In the genomic region with DNA sequence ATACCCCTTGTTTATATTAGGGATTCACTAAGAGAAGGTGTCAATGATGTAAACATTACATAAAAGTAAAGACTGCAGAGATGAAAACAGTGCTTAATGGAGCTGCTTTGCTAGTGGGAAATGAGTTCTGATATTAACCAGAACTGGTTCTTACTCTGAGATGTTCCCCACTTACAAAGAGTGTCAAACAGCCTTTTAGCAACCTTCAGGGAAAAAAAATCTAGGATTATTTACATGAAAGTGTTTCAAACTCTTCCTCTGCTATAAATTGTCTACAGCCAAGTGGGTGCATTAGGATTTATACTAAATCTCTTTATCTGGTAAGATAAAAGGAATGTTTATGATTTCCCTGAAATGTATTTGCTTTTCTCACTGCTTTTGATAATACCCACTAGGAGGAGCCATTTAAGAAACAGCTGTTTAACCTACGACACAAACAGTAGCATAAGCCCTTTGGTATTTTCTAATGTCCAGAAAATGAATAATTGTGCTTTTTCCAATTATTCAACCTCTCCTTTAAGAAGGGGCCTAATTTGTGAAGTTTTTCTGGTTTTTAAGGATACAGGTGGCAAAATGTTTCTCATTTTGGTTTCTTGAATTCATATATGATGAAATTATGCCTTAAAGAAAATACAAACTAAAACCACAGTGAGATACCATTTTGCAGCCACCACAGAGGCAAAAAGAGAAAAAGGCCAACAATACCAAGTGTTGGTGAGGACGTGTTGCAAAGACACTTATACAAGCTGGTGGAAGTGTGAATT, we compare ENCODE assay signal across 11 cellular contexts.
DNase-seq lines count a peak whose midpoint lies in the region; ATAC-seq, FAIRE-seq and TF ChIP-seq lines count a peak whose summit lies in the region.
"Had no signal": no experiment of that assay in that cellular context is flagged by ENCODE, and none has a peak within 500 bp of the region (broad histone marks: within the 10 kb centered on the region; RNA-seq: fewer than 3 reads in every experiment).

No MANE protein-coding gene starts in this region.

- H3K9me3 ChIP-seq in left ventricle myocardium inferior (replicated peaks) (no peaks in the 10 kb centered on the region), right atrium auricular region (no peaks in the 10 kb centered on the region), gastroesophageal sphincter (no peaks in the 10 kb centered on the region)

- peaks cover 13% of the 10 kb centered on the region for H3K27me3 ChIP-seq in left ventricle myocardium inferior (ENCODE audit: low read depth)
- H3K27me3 ChIP-seq in right atrium auricular region = no peaks in the 10 kb centered on the region
- no peaks in the 10 kb centered on the region for H3K27me3 ChIP-seq in gastroesophageal sphincter

- 62 to 100% methylated on average over 1 to 2 of the region's 2 CpGs for WGBS in gastroesophageal sphincter (ENCODE audit: low coverage in 1 of 2), 2 donors

- H3K4me1 ChIP-seq in left ventricle myocardium inferior (no peaks in the 10 kb centered on the region), right atrium auricular region (no peaks in the 10 kb centered on the region), gastroesophageal sphincter (peaks cover 0 to 12% (median 0%) of the 10 kb centered on the region in 3 donors)

- intact Hi-C loops in left ventricle myocardium inferior (cut with micrococcal nuclease) (no loop called here), posterior vena cava (cut with DNase I) (no loop called here)

- DNase-seq in left ventricle myocardium inferior = no peak
- no peak for DNase-seq in right atrium auricular region (ENCODE audit: low spot score)
- peak; percentile 22 for DNase-seq in RCC 7860 (ENCODE audit: low spot score)
- no peak for DNase-seq in cerebellar nuclear complex (lab: John Stamatoyannopoulos, UW)
- DNase-seq in posterior vena cava (ENCODE audit: low spot score) = no peak
- DNase-seq in superior temporal gyrus (ENCODE audit: extremely low spot score) = no peak
- DNase-seq: activated T-cell treated with anti-CD3 and anti-CD28 coated beads, Interleukin-2, amount 50 U/mL, for 48 hours; midbrain; NCI-H1694 had no signal

- TF ChIP-seq CTCF in left ventricle myocardium inferior (IDR thresholded peaks at IDR 0.05; ENCODE audit: borderline replicate concordance) = peak; percentile 46
- peak in 1 of 2 donors; percentile 45 for TF ChIP-seq CTCF in right atrium auricular region (IDR thresholded peaks at IDR 0.05)
- peak in 3 of 4 experiments; percentile 3 to 33 (median 21) for TF ChIP-seq CTCF in gastroesophageal sphincter (IDR thresholded peaks at IDR 0.05)

- H3K4me3 ChIP-seq in left ventricle myocardium inferior (no peak overlapping the region), right atrium auricular region (no peak overlapping the region), gastroesophageal sphincter (no peak overlapping the region)

- FAIRE-seq in RCC 7860 (lab: Jason Lieb, UNC) = no peak

- H3K36me3 ChIP-seq in left ventricle myocardium inferior (no peaks in the 10 kb centered on the region), right atrium auricular region (no peaks in the 10 kb centered on the region), gastroesophageal sphincter (no peaks in the 10 kb centered on the region)

- TF ChIP-seq EP300 in gastroesophageal sphincter (IDR thresholded peaks at IDR 0.05) = no peak

- no peak for TF ChIP-seq POLR2A in gastroesophageal sphincter (IDR thresholded peaks at IDR 0.05)

- H3K27ac ChIP-seq in left ventricle myocardium inferior (replicated peaks) (no peak overlapping the region), right atrium auricular region (no peak overlapping the region), gastroesophageal sphincter (no peak overlapping the region)

- no peak for ATAC-seq in gastroesophageal sphincter
- no peak for ATAC-seq in GM19397 (IDR thresholded peaks at IDR 0.05; ENCODE audit: unreplicated experiment)
